8 cellular contexts compared by ENCODE assay signal in genomic region chr12:53345486-53346195, GRCh38. TPM values are rescaled to one million over a fixed set of nuclear protein-coding genes. Genes with fewer than 3 reads are reported as not detected.
DNase-seq lines count a peak whose midpoint lies in the region; ATAC-seq, FAIRE-seq and TF ChIP-seq lines count a peak whose summit lies in the region.

No MANE protein-coding gene starts in this region.

- no peak overlapping the region for H3K27ac ChIP-seq in CD8-positive, alpha-beta memory T cell (ENCODE audit: low read depth, low read length)
- no peak overlapping the region for H3K27ac ChIP-seq in ectodermal cell (ENCODE audit: insufficient read depth, low read depth, low read length, poor library complexity, severe bottlenecking)
- H3K27ac ChIP-seq in neural cell (ENCODE audit: low read length): peak overlapping the region; percentile 59

- 21 to 34% methylated on average over 9 of the region's 10 CpGs for WGBS in ectodermal cell, 2 experiments

- FAIRE-seq in H54 (lab: Jason Lieb, UNC): no peak

- peaks cover under 1 to 1% of the 10 kb centered on the region in 2 donors for H3K27me3 Mint-ChIP-seq in CD8-positive, alpha-beta memory T cell

- peak overlapping the region in 5 of 8 donors; percentile 85 to 95 (median 92) for H3K27ac Mint-ChIP-seq in CD8-positive, alpha-beta memory T cell

- H3K36me3 ChIP-seq in CD8-positive, alpha-beta memory T cell (ENCODE audit: insufficient read depth, low read length): no peaks in the 10 kb centered on the region
- H3K36me3 ChIP-seq in ectodermal cell (ENCODE audit: control insufficient read depth, insufficient read depth, low read length) (no peaks in the 10 kb centered on the region), neural cell (ENCODE audit: insufficient read depth, low read length) (no peaks in the 10 kb centered on the region)

- no peaks in the 10 kb centered on the region for H3F3A ChIP-seq in neural cell (ENCODE audit: insufficient read depth, low read length, poor library complexity, severe bottlenecking)

- no peak for TF ChIP-seq EP300 in neural cell (conservative IDR thresholded peaks at IDR 0.05; ENCODE audit: poor library complexity, severe bottlenecking)

- H3K9me3 Mint-ChIP-seq in CD8-positive, alpha-beta memory T cell: no peaks in the 10 kb centered on the region

- no peak overlapping the region for H2AFZ ChIP-seq in neural cell (ENCODE audit: low read depth, low read length)

- no peak for ATAC-seq in HG03565 (IDR thresholded peaks at IDR 0.05; ENCODE audit: unreplicated experiment)

- POLR2A ChIA-PET in CD8-positive, alpha-beta memory T cell (lab: Charles Lee): interaction anchor here (1.0 to 4.0 kb wide), 7 partner anchors 10 to 73 kb away, joined by 3 to 28 read pairs (median 7); partner anchors contain the start of genes AAAS, MYG1, PFDN5 and SP1

- no peak for TF ChIP-seq POLR2A in H54 (IDR thresholded peaks at IDR 0.05; ENCODE audit: low read depth, low read length)

- CTCF ChIA-PET in CD8-positive, alpha-beta memory T cell (lab: Charles Lee): interaction anchor here (0.7 to 6.6 kb wide), 42 partner anchors 9 to 401 kb away, joined by 3 to 209 read pairs (median 4); partner anchors contain the start of genes AAAS, AMHR2, CSAD and ITGB7

- TF ChIP-seq RAD21 in neural cell (conservative IDR thresholded peaks at IDR 0.05): no peak

- peak overlapping the region; percentile 82 for H3K9ac ChIP-seq in neural cell (ENCODE audit: low read length)

- H3K4me3 Mint-ChIP-seq in CD8-positive, alpha-beta memory T cell: peak overlapping the region; percentile 32 to 98 (median 94)

- H3K36me3 Mint-ChIP-seq in CD8-positive, alpha-beta memory T cell: peaks cover 0 to 2% (median 0%) of the 10 kb centered on the region in 3 donors

- no peak overlapping the region for H3K4me2 ChIP-seq in neural cell (ENCODE audit: low read length)

- peaks cover 12 to 18% (median 14%) of the 10 kb centered on the region in 3 donors for H3K4me1 Mint-ChIP-seq in CD8-positive, alpha-beta memory T cell

- no peaks in the 10 kb centered on the region for H4K20me1 ChIP-seq in neural cell (ENCODE audit: insufficient read depth)

- DNase-seq in CD8-positive, alpha-beta memory T cell: no peak
- DNase-seq in NCI-H526 treated with DMSO at 0.1 percent for 48 hours (lab: John Stamatoyannopoulos, UW): peak; percentile 38
- no peak for DNase-seq in H54 (ENCODE audit: insufficient read length, low spot score)
- no peak for DNase-seq in NCI-H345 treated with DMSO at 0.1 percent for 48 hours (lab: John Stamatoyannopoulos, UW; ENCODE audit: unreplicated experiment)
- DNase-seq in NCI-H748 (lab: John Stamatoyannopoulos, UW; ENCODE audit: unreplicated experiment): no peak

- no peaks in the 10 kb centered on the region for H3K9me2 ChIP-seq in neural cell (ENCODE audit: insufficient read depth, low read length)

- H3K79me2 ChIP-seq in neural cell (replicated peaks; ENCODE audit: insufficient read depth, low read length): no peaks in the 10 kb centered on the region

- H3K4me3 ChIP-seq in CD8-positive, alpha-beta memory T cell (ENCODE audit: low read length): no peak overlapping the region
- H3K4me3 ChIP-seq in ectodermal cell (ENCODE audit: insufficient read depth, low read depth, low read length) (peak overlapping the region; percentile 55), neural cell (ENCODE audit: low read length) (peak overlapping the region; percentile 80)

- H3K9me3 ChIP-seq in CD8-positive, alpha-beta memory T cell (ENCODE audit: low read length): no peaks in the 10 kb centered on the region
- H3K9me3 ChIP-seq in ectodermal cell (ENCODE audit: control insufficient read depth, low read length) (no peaks in the 10 kb centered on the region), neural cell (ENCODE audit: low read length) (no peaks in the 10 kb centered on the region)

- no peak for TF ChIP-seq CTCF in neural cell (IDR thresholded peaks at IDR 0.05; ENCODE audit: poor library complexity, severe bottlenecking)

- H3K27me3 ChIP-seq in CD8-positive, alpha-beta memory T cell (ENCODE audit: insufficient read depth, low read length, poor library complexity, severe bottlenecking): no peaks in the 10 kb centered on the region
- H3K27me3 ChIP-seq in ectodermal cell (ENCODE audit: control insufficient read depth, insufficient read depth, low read length, poor library complexity, severe bottlenecking) (no peaks in the 10 kb centered on the region), neural cell (ENCODE audit: insufficient read depth, low read depth, low read length) (no peaks in the 10 kb centered on the region)

- H3K4me1 ChIP-seq in CD8-positive, alpha-beta memory T cell (ENCODE audit: insufficient read depth, low read length): peaks cover 9% of the 10 kb centered on the region
- peaks cover 24% of the 10 kb centered on the region for H3K4me1 ChIP-seq in ectodermal cell (ENCODE audit: control insufficient read depth, insufficient read depth, low read length)

TF ChIP-seq in neural cell, 6 proteins besides CTCF, POLR2A, EP300 and RAD21:
- TF ChIP-seq, protein P1, sequence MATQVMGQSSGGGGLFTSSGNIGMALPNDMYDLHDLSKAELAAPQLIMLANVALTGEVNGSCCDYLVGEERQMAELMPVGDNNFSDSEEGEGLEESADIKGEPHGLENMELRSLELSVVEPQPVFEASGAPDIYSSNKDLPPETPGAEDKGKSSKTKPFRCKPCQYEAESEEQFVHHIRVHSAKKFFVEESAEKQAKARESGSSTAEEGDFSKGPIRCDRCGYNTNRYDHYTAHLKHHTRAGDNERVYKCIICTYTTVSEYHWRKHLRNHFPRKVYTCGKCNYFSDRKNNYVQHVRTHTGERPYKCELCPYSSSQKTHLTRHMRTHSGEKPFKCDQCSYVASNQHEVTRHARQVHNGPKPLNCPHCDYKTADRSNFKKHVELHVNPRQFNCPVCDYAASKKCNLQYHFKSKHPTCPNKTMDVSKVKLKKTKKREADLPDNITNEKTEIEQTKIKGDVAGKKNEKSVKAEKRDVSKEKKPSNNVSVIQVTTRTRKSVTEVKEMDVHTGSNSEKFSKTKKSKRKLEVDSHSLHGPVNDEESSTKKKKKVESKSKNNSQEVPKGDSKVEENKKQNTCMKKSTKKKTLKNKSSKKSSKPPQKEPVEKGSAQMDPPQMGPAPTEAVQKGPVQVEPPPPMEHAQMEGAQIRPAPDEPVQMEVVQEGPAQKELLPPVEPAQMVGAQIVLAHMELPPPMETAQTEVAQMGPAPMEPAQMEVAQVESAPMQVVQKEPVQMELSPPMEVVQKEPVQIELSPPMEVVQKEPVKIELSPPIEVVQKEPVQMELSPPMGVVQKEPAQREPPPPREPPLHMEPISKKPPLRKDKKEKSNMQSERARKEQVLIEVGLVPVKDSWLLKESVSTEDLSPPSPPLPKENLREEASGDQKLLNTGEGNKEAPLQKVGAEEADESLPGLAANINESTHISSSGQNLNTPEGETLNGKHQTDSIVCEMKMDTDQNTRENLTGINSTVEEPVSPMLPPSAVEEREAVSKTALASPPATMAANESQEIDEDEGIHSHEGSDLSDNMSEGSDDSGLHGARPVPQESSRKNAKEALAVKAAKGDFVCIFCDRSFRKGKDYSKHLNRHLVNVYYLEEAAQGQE (IDR thresholded peaks at IDR 0.05; ENCODE audit: borderline replicate concordance): no peak
- TF ChIP-seq POLR2AphosphoS5 (IDR thresholded peaks at IDR 0.05) (no peak), EZH2 (IDR thresholded peaks at IDR 0.05; ENCODE audit: borderline replicate concordance, insufficient read depth, low read length, poor library complexity, severe bottlenecking) (no peak), SMC3 (conservative IDR thresholded peaks at IDR 0.05; ENCODE audit: poor library complexity) (no peak), TAF1 (IDR thresholded peaks at IDR 0.05; ENCODE audit: low read depth) (no peak), MXI1 (conservative IDR thresholded peaks at IDR 0.05; ENCODE audit: poor library complexity, severe bottlenecking) (no peak)

RNA-seq across cellular contexts. Expression of gene SP7, which starts 9.5 kb away (rescaled TPM):
- total RNA-seq in CD8-positive, alpha-beta memory T cell: not detected
- not detected for polyA plus RNA-seq in CD8-positive, alpha-beta memory T cell
- polyA plus RNA-seq in ectodermal cell (2013, experiment 1 of 4): 1.7 TPM
- 1.7 TPM for polyA plus RNA-seq in ectodermal cell (2013, experiment 2 of 4)
- polyA plus RNA-seq in ectodermal cell (2013, experiment 3 of 4): 1.3 TPM
- 1.4 TPM for polyA plus RNA-seq in ectodermal cell (2013, experiment 4 of 4)
- not detected in 2 replicates for polyA plus RNA-seq in neural cell
- not detected in 2 replicates for polyA minus RNA-seq in neural cell

RNA-seq across cellular contexts. Expression of gene AAAS, which starts 24.2 kb away (rescaled TPM):
- 10 to 100 TPM; 77.9 to 79.7 TPM for total RNA-seq in CD8-positive, alpha-beta memory T cell
- 38.9 TPM for polyA plus RNA-seq in CD8-positive, alpha-beta memory T cell
- polyA plus RNA-seq in ectodermal cell (2013, experiment 1 of 4): 82.6 TPM
- polyA plus RNA-seq in ectodermal cell (2013, experiment 2 of 4): 87.0 TPM
- 66.1 TPM for polyA plus RNA-seq in ectodermal cell (2013, experiment 3 of 4)
- 82.5 TPM for polyA plus RNA-seq in ectodermal cell (2013, experiment 4 of 4)
- polyA plus RNA-seq in neural cell: 138 and 153 TPM in 2 replicates
- 44.5 and 53.6 TPM in 2 replicates for polyA minus RNA-seq in neural cell

RNA-seq across cellular contexts. Expression of gene SP1, which starts 34.3 kb away (rescaled TPM):
- 10 to 100 TPM; 61.1 to 63.3 TPM for total RNA-seq in CD8-positive, alpha-beta memory T cell
- polyA plus RNA-seq in CD8-positive, alpha-beta memory T cell: 6.6 TPM
- polyA plus RNA-seq in ectodermal cell (2013, experiment 1 of 4): 84.9 TPM
- polyA plus RNA-seq in ectodermal cell (2013, experiment 2 of 4): 91.3 TPM
- 56.6 TPM for polyA plus RNA-seq in ectodermal cell (2013, experiment 3 of 4)
- 67.5 TPM for polyA plus RNA-seq in ectodermal cell (2013, experiment 4 of 4)
- polyA plus RNA-seq in neural cell: 7.3 and 9.9 TPM in 2 replicates
- polyA minus RNA-seq in neural cell: 21.4 and 29.1 TPM in 2 replicates

RNA-seq across cellular contexts. Expression of gene MYG1, which starts 46.1 kb away (rescaled TPM):
- 10 to 100 TPM; 81.1 to 82.5 TPM for total RNA-seq in CD8-positive, alpha-beta memory T cell
- polyA plus RNA-seq in CD8-positive, alpha-beta memory T cell: 67.9 TPM
- polyA plus RNA-seq in ectodermal cell (2013, experiment 1 of 4): 67.6 TPM
- 67.8 TPM for polyA plus RNA-seq in ectodermal cell (2013, experiment 2 of 4)
- polyA plus RNA-seq in ectodermal cell (2013, experiment 3 of 4): 53.8 TPM
- polyA plus RNA-seq in ectodermal cell (2013, experiment 4 of 4): 60.6 TPM
- 70.5 and 84.1 TPM in 2 replicates for polyA plus RNA-seq in neural cell
- 30.1 and 30.2 TPM in 2 replicates for polyA minus RNA-seq in neural cell

RNA-seq across cellular contexts. Expression of gene PFDN5, which starts 50.3 kb away (rescaled TPM):
- total RNA-seq in CD8-positive, alpha-beta memory T cell: 100 to 1,000 TPM; 380 to 385 TPM
- polyA plus RNA-seq in CD8-positive, alpha-beta memory T cell: 1,325 TPM
- polyA plus RNA-seq in ectodermal cell (2013, experiment 1 of 4): 566 TPM
- 546 TPM for polyA plus RNA-seq in ectodermal cell (2013, experiment 2 of 4)
- polyA plus RNA-seq in ectodermal cell (2013, experiment 3 of 4): 587 TPM
- 660 TPM for polyA plus RNA-seq in ectodermal cell (2013, experiment 4 of 4)
- 1,371 and 1,383 TPM in 2 replicates for polyA plus RNA-seq in neural cell
- polyA minus RNA-seq in neural cell: 174 and 217 TPM in 2 replicates
